In the genomic region with DNA sequence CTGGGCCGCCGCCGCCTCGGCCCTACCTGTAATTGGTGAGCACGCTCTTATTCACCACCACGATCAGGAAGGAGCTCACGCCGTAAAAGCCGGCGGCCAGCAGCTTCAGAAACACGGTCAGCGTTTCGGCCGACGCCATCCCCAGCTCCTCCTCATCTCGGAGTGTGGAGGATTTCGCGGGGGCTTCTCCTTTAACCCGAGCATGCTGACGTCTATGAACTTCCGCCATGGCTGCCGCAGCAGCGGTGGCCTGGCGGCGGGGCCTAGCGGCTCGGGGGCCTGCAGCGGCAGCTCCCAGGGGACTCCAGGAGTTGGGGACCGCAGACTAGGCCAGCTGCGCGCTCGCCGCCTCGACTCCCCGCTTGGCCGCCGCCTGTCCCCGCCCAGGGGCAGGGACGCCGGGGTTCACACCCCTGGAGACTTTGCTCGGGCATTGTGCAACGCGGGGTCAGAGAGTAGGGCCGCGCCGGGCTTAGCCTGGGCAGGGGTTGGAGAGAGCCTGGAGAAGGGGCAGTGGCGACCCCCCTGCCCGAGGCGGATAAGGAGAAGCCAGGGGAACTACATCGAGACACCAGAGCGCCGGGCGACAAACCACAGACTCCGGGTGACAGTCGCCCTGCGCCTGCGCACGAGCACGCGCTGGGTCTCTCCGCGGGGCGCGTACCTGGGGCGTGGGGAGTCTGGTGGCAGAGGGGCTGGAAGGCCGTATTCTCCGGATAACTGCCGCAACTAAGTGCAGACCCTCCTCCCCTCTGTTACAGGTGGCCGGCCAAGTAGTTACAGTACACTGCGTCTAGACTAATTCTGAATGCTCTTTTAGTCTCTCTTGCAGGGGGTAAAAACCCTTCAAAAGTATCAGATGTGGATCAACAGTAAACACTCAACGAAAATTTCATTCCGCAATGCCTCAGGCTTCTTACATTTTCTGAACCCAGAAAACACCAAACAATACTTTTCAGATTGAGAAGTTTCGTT, we compare ENCODE assay signal across 1 cellular context.
TF ChIP-seq lines count a peak whose summit lies in the region.

A gene (minus strand): TSS at position 364 of the 975 bp plus-strand sequence. CDS start 135 bp downstream, at position 229.

TF ChIP-seq in K562, 482 proteins besides CTCF, POLR2A, EP300 and RAD21 (continued from another document and continues in another):
- TF ChIP-seq, protein P1, sequence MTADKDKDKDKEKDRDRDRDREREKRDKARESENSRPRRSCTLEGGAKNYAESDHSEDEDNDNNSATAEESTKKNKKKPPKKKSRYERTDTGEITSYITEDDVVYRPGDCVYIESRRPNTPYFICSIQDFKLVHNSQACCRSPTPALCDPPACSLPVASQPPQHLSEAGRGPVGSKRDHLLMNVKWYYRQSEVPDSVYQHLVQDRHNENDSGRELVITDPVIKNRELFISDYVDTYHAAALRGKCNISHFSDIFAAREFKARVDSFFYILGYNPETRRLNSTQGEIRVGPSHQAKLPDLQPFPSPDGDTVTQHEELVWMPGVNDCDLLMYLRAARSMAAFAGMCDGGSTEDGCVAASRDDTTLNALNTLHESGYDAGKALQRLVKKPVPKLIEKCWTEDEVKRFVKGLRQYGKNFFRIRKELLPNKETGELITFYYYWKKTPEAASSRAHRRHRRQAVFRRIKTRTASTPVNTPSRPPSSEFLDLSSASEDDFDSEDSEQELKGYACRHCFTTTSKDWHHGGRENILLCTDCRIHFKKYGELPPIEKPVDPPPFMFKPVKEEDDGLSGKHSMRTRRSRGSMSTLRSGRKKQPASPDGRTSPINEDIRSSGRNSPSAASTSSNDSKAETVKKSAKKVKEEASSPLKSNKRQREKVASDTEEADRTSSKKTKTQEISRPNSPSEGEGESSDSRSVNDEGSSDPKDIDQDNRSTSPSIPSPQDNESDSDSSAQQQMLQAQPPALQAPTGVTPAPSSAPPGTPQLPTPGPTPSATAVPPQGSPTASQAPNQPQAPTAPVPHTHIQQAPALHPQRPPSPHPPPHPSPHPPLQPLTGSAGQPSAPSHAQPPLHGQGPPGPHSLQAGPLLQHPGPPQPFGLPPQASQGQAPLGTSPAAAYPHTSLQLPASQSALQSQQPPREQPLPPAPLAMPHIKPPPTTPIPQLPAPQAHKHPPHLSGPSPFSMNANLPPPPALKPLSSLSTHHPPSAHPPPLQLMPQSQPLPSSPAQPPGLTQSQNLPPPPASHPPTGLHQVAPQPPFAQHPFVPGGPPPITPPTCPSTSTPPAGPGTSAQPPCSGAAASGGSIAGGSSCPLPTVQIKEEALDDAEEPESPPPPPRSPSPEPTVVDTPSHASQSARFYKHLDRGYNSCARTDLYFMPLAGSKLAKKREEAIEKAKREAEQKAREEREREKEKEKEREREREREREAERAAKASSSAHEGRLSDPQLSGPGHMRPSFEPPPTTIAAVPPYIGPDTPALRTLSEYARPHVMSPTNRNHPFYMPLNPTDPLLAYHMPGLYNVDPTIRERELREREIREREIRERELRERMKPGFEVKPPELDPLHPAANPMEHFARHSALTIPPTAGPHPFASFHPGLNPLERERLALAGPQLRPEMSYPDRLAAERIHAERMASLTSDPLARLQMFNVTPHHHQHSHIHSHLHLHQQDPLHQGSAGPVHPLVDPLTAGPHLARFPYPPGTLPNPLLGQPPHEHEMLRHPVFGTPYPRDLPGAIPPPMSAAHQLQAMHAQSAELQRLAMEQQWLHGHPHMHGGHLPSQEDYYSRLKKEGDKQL (CRISPR knock-in tag; IDR thresholded peaks at IDR 0.05; ENCODE audit: borderline replicate concordance), result no peak
- no peak for TF ChIP-seq CHCHD3 (CRISPR knock-in tag; IDR thresholded peaks at IDR 0.05)
- TF ChIP-seq SP2 (IDR thresholded peaks at IDR 0.05; ENCODE audit: extremely low read depth, low read depth, low read length, poor library complexity, severe bottlenecking), result no peak
- peak; percentile 49 to 71; a peak in 3 of 4 replicates for TF ChIP-seq MAZ (CRISPR knock-in tag; conservative IDR thresholded peaks at IDR 0.05 in 1 of 2, IDR thresholded peaks at IDR 0.05 in 1 of 2)
- TF ChIP-seq, protein P2, sequence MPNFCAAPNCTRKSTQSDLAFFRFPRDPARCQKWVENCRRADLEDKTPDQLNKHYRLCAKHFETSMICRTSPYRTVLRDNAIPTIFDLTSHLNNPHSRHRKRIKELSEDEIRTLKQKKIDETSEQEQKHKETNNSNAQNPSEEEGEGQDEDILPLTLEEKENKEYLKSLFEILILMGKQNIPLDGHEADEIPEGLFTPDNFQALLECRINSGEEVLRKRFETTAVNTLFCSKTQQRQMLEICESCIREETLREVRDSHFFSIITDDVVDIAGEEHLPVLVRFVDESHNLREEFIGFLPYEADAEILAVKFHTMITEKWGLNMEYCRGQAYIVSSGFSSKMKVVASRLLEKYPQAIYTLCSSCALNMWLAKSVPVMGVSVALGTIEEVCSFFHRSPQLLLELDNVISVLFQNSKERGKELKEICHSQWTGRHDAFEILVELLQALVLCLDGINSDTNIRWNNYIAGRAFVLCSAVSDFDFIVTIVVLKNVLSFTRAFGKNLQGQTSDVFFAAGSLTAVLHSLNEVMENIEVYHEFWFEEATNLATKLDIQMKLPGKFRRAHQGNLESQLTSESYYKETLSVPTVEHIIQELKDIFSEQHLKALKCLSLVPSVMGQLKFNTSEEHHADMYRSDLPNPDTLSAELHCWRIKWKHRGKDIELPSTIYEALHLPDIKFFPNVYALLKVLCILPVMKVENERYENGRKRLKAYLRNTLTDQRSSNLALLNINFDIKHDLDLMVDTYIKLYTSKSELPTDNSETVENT (CRISPR knock-in tag; IDR thresholded peaks at IDR 0.05), result no peak
- no peak for TF ChIP-seq MCM2 (IDR thresholded peaks at IDR 0.05; ENCODE audit: low read depth)
- TF ChIP-seq HDAC8 (tag; IDR thresholded peaks at IDR 0.05), result no peak
- no peak for TF ChIP-seq CBX5 (IDR thresholded peaks at IDR 0.05; ENCODE audit: borderline replicate concordance, low read depth)
- no peak for TF ChIP-seq SNRNP70 (optimal IDR thresholded peaks at IDR 0.05; ENCODE audit: low read depth, low read length)
- peak; percentile 81 for TF ChIP-seq NFRKB (IDR thresholded peaks at IDR 0.05; ENCODE audit: low read depth)
- no peak for TF ChIP-seq ZKSCAN1 (IDR thresholded peaks at IDR 0.05; ENCODE audit: low read depth, low read length)
- TF ChIP-seq NCOA1 (IDR thresholded peaks at IDR 0.05; ENCODE audit: low read depth), result 0 out of 2 replicates have a peak, but pooled peaks have one; percentile 42
- TF ChIP-seq, protein P3, sequence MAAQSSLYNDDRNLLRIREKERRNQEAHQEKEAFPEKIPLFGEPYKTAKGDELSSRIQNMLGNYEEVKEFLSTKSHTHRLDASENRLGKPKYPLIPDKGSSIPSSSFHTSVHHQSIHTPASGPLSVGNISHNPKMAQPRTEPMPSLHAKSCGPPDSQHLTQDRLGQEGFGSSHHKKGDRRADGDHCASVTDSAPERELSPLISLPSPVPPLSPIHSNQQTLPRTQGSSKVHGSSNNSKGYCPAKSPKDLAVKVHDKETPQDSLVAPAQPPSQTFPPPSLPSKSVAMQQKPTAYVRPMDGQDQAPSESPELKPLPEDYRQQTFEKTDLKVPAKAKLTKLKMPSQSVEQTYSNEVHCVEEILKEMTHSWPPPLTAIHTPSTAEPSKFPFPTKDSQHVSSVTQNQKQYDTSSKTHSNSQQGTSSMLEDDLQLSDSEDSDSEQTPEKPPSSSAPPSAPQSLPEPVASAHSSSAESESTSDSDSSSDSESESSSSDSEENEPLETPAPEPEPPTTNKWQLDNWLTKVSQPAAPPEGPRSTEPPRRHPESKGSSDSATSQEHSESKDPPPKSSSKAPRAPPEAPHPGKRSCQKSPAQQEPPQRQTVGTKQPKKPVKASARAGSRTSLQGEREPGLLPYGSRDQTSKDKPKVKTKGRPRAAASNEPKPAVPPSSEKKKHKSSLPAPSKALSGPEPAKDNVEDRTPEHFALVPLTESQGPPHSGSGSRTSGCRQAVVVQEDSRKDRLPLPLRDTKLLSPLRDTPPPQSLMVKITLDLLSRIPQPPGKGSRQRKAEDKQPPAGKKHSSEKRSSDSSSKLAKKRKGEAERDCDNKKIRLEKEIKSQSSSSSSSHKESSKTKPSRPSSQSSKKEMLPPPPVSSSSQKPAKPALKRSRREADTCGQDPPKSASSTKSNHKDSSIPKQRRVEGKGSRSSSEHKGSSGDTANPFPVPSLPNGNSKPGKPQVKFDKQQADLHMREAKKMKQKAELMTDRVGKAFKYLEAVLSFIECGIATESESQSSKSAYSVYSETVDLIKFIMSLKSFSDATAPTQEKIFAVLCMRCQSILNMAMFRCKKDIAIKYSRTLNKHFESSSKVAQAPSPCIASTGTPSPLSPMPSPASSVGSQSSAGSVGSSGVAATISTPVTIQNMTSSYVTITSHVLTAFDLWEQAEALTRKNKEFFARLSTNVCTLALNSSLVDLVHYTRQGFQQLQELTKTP (IDR thresholded peaks at IDR 0.05; ENCODE audit: low read depth in 1 of 2, partially characterized antibody in 2 of 2), result peak in 1 of 2 experiments; percentile 16
- TF ChIP-seq, protein P4, sequence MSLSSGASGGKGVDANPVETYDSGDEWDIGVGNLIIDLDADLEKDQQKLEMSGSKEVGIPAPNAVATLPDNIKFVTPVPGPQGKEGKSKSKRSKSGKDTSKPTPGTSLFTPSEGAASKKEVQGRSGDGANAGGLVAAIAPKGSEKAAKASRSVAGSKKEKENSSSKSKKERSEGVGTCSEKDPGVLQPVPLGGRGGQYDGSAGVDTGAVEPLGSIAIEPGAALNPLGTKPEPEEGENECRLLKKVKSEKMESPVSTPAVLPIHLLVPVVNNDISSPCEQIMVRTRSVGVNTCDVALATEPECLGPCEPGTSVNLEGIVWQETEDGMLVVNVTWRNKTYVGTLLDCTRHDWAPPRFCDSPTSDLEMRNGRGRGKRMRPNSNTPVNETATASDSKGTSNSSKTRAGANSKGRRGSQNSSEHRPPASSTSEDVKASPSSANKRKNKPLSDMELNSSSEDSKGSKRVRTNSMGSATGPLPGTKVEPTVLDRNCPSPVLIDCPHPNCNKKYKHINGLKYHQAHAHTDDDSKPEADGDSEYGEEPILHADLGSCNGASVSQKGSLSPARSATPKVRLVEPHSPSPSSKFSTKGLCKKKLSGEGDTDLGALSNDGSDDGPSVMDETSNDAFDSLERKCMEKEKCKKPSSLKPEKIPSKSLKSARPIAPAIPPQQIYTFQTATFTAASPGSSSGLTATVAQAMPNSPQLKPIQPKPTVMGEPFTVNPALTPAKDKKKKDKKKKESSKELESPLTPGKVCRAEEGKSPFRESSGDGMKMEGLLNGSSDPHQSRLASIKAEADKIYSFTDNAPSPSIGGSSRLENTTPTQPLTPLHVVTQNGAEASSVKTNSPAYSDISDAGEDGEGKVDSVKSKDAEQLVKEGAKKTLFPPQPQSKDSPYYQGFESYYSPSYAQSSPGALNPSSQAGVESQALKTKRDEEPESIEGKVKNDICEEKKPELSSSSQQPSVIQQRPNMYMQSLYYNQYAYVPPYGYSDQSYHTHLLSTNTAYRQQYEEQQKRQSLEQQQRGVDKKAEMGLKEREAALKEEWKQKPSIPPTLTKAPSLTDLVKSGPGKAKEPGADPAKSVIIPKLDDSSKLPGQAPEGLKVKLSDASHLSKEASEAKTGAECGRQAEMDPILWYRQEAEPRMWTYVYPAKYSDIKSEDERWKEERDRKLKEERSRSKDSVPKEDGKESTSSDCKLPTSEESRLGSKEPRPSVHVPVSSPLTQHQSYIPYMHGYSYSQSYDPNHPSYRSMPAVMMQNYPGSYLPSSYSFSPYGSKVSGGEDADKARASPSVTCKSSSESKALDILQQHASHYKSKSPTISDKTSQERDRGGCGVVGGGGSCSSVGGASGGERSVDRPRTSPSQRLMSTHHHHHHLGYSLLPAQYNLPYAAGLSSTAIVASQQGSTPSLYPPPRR (CRISPR knock-in tag; IDR thresholded peaks at IDR 0.05; ENCODE audit: borderline replicate concordance), result no peak
